Comparison of ENCODE assay signal across 1 cellular context in the genomic region with DNA sequence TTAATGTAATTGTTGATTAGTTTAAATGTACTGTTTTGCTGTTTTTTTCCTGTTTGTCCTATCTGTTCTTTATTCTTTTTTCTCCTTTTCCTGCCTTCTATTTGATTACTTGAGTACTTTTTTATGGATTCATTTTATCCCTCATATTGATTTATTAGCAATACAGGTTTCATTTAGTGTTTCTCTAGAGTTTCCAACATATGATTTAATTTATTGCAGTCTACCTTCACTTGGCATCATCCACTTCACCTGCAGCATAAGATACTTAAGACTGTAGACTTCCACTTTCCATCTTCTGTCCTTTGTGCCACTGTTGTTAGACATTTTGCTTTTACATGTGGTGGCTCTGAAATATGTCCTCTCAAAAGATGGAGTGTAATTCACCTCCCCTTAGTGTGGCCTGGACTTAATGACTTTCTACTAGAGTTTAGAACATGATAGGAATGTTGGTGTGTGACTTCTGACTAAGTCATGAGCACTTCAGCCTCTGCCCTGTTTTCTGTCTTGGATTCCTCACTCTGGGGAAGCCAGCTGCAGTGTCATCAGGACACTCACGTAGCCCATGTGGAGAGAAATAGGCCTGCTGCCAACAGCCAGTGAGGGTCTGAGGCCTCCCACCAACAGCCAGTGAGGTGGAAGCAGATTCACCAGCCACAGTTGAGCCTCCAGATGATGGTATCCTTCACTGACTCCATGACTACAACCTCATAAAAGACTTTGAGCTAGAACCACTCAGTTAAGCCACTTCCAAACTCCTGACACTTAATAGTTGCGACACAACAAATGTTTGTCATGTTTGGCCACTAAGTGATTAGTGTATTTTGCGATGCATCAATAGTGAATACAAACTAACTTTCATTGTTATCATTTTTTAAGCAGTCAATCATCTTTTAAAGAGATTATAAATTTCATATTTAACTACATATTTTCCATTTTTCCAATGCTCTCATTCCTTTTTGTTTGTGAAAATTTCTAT.
TF ChIP-seq lines count a peak whose summit lies in the region.

No MANE protein-coding gene starts in this region.

TF ChIP-seq in K562, 482 proteins besides CTCF, POLR2A, EP300 and RAD21 (continued from another document and continues in another):
- TF ChIP-seq E2F8 (IDR thresholded peaks at IDR 0.05; ENCODE audit: low read depth, partially characterized antibody) (peak; percentile 70), E2F3 (CRISPR knock-in tag; IDR thresholded peaks at IDR 0.05) (no peak), ZNF507 (tag; conservative IDR thresholded peaks at IDR 0.05) (no peak), KHSRP (IDR thresholded peaks at IDR 0.05) (peak; percentile 33; the same call in 1 of the 2 replicates), ZNF311 (CRISPR knock-in tag; IDR thresholded peaks at IDR 0.05) (no peak), ARHGAP35 (IDR thresholded peaks at IDR 0.05; ENCODE audit: partially characterized antibody) (peak; percentile 10), CUX1 (CRISPR knock-in tag; IDR thresholded peaks at IDR 0.05) (0 out of 2 replicates have a peak, but pooled peaks have one; percentile 51), SAFB (IDR thresholded peaks at IDR 0.05; ENCODE audit: borderline replicate concordance, low read depth, low read length) (no peak), ZBTB9 (CRISPR knock-in tag; IDR thresholded peaks at IDR 0.05) (peak; percentile 74), ZNF77 (CRISPR knock-in tag; IDR thresholded peaks at IDR 0.05) (no peak), FUS (optimal IDR thresholded peaks at IDR 0.05; ENCODE audit: low read depth, low read length) (peak; percentile 25), RB1 (IDR thresholded peaks at IDR 0.05; ENCODE audit: low read depth) (no peak), MEF2D (tag; conservative IDR thresholded peaks at IDR 0.05; ENCODE audit: low read depth) (no peak), TAL1 (IDR thresholded peaks at IDR 0.05) (no peak), ZNF696 (CRISPR knock-in tag; conservative IDR thresholded peaks at IDR 0.05) (no peak), LCOR (CRISPR knock-in tag; IDR thresholded peaks at IDR 0.05) (0 out of 2 replicates have a peak, but pooled peaks have one; percentile 30), EGR1 (conservative IDR thresholded peaks at IDR 0.05) (no peak), PYGO2 (tag; IDR thresholded peaks at IDR 0.05) (no peak), PPARD (CRISPR knock-in tag; IDR thresholded peaks at IDR 0.05) (no peak), MED1 (CRISPR knock-in tag; IDR thresholded peaks at IDR 0.05; ENCODE audit: borderline replicate concordance) (no peak), ZFP30 (CRISPR knock-in tag; IDR thresholded peaks at IDR 0.05; ENCODE audit: borderline replicate concordance) (no peak), ZNF444 (CRISPR knock-in tag; IDR thresholded peaks at IDR 0.05) (0 out of 2 replicates have a peak, but pooled peaks have one; percentile 10), ZNF318 (IDR thresholded peaks at IDR 0.05; ENCODE audit: borderline replicate concordance in 1 of 2, low read depth in 1 of 2) (no peak; a peak in 1 of 4 replicates), ZNF583 (CRISPR knock-in tag; IDR thresholded peaks at IDR 0.05) (no peak), HLTF (IDR thresholded peaks at IDR 0.05) (0 out of 2 replicates have a peak, but pooled peaks have one; percentile 0), ZNF436 (CRISPR knock-in tag; IDR thresholded peaks at IDR 0.05) (no peak)
- TF ChIP-seq, protein P1, sequence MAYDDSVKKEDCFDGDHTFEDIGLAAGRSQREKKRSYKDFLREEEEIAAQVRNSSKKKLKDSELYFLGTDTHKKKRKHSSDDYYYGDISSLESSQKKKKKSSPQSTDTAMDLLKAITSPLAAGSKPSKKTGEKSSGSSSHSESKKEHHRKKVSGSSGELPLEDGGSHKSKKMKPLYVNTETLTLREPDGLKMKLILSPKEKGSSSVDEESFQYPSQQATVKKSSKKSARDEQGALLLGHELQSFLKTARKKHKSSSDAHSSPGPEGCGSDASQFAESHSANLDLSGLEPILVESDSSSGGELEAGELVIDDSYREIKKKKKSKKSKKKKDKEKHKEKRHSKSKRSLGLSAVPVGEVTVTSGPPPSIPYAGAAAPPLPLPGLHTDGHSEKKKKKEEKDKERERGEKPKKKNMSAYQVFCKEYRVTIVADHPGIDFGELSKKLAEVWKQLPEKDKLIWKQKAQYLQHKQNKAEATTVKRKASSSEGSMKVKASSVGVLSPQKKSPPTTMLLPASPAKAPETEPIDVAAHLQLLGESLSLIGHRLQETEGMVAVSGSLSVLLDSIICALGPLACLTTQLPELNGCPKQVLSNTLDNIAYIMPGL (CRISPR knock-in tag; IDR thresholded peaks at IDR 0.05), result no peak
